Comparison of ENCODE assay signal across 11 cellular contexts in genomic region chr11:96200243-96200642, GRCh38.
A peak's percentile ranks its signal among the peaks of the same experiment; 100 is the strongest.
DNase-seq lines count a peak whose midpoint lies in the region; ATAC-seq, FAIRE-seq and TF ChIP-seq lines count a peak whose summit lies in the region.
"Had no signal": no experiment of that assay in that cellular context is flagged by ENCODE, and none has a peak within 500 bp of the region (broad histone marks: within the 10 kb centered on the region; RNA-seq: fewer than 3 reads in every experiment).

No MANE protein-coding gene starts in this region.

- no peaks in the 10 kb centered on the region for H3F3A ChIP-seq in neural progenitor cell (ENCODE audit: low read depth)

- no peak overlapping the region for H3K4me3 ChIP-seq in AG04450 (ENCODE audit: low read depth, low read length)
- H3K4me3 ChIP-seq in HUES64 (ENCODE audit: low read length) = no peak overlapping the region
- no peak overlapping the region for H3K4me3 ChIP-seq in neural progenitor cell

- FAIRE-seq in urothelium cell line (lab: Jason Lieb, UNC) = no peak

- DNase-seq in AG04450 (ENCODE audit: low read depth, low spot score) = peak; percentile 78
- no peak for DNase-seq in effector memory CD8-positive, alpha-beta T cell
- no peak for DNase-seq in neural progenitor cell (ENCODE audit: low spot score)
- no peak for DNase-seq in occipital lobe (lab: John Stamatoyannopoulos, UW)
- DNase-seq in urothelium cell line (ENCODE audit: low spot score) = no peak
- DNase-seq in NCI-H2029 treated with DMSO at 0.1 percent for 48 hours (lab: John Stamatoyannopoulos, UW) = no peak
- DNase-seq: erythroblast, NCI-H82, posterior cingulate gyrus had no signal

- no peaks in the 10 kb centered on the region for H3K79me2 ChIP-seq in neural progenitor cell (ENCODE audit: low read depth)

- H3K27ac ChIP-seq in AG04450 (ENCODE audit: low read depth, low read length) (peak overlapping the region; percentile 81), HUES64 (ENCODE audit: low read depth, low read length) (peak overlapping the region; percentile 0; the same call in 1 of the 2 replicates), neural progenitor cell (no peak overlapping the region)

- H3K27ac Mint-ChIP-seq in effector memory CD8-positive, alpha-beta T cell = peak overlapping the region; percentile 91 to 95
- H3K27ac Mint-ChIP-seq in neural progenitor cell = peak overlapping the region; percentile 74

- H2AFZ ChIP-seq in neural progenitor cell (replicated peaks) = no peak overlapping the region

- peak overlapping the region in 1 of 2 donors; percentile 72 for H3K4me3 Mint-ChIP-seq in effector memory CD8-positive, alpha-beta T cell
- no peak overlapping the region for H3K4me3 Mint-ChIP-seq in neural progenitor cell

- no peaks in the 10 kb centered on the region for H4K20me1 ChIP-seq in neural progenitor cell (ENCODE audit: low read depth)

- H3K36me3 Mint-ChIP-seq in effector memory CD8-positive, alpha-beta T cell (ENCODE audit: insufficient read depth) = peaks cover 12% of the 10 kb centered on the region
- peaks cover 18% of the 10 kb centered on the region for H3K36me3 Mint-ChIP-seq in neural progenitor cell

- H3K27me3 Mint-ChIP-seq in effector memory CD8-positive, alpha-beta T cell = no peaks in the 10 kb centered on the region
- no peaks in the 10 kb centered on the region for H3K27me3 Mint-ChIP-seq in neural progenitor cell (ENCODE audit: insufficient read depth, low read depth)

- no peaks in the 10 kb centered on the region for H3K36me3 ChIP-seq in HUES64 (ENCODE audit: insufficient read depth, low read length)
- H3K36me3 ChIP-seq in neural progenitor cell = no peaks in the 10 kb centered on the region

- no peaks in the 10 kb centered on the region for H3K27me3 ChIP-seq in AG04450 (ENCODE audit: control insufficient read depth, insufficient read depth, low read length)
- no peaks in the 10 kb centered on the region for H3K27me3 ChIP-seq in HUES64 (ENCODE audit: insufficient read depth, low read length)
- no peaks in the 10 kb centered on the region for H3K27me3 ChIP-seq in neural progenitor cell

- no peaks in the 10 kb centered on the region for H3K9me3 ChIP-seq in AG04450 (ENCODE audit: control insufficient read depth, insufficient read depth, low read length)
- no peaks in the 10 kb centered on the region for H3K9me3 ChIP-seq in HUES64 (ENCODE audit: insufficient read depth, low read depth, low read length)
- H3K9me3 ChIP-seq in neural progenitor cell (ENCODE audit: low read depth) = no peaks in the 10 kb centered on the region

- CTCF ChIA-PET in AG04450 (lab: Charles Lee) = interaction anchor here (0.9 to 1.4 kb wide), 3 partner anchors 30 to 145 kb away, joined by 3 to 10 read pairs (median 3); partner anchors contain the start of gene MAML2

- no peak for TF ChIP-seq CTCF in AG04450 (IDR thresholded peaks at IDR 0.05; ENCODE audit: low read depth, low read length)
- no peak for TF ChIP-seq CTCF in neural progenitor cell (IDR thresholded peaks at IDR 0.05)

- peak overlapping the region; percentile 21 for H3K4me2 ChIP-seq in neural progenitor cell

- POLR2A ChIA-PET in AG04450 (lab: Yijun Ruan, JAX) = interaction anchor here (0.6 to 1.4 kb wide), 8 partner anchors 11 to 144 kb away, joined by 3 to 6 read pairs (median 4); partner anchors contain the start of gene MAML2

- H3K9ac ChIP-seq in HUES64 (ENCODE audit: low read depth, low read length) = no peak overlapping the region
- H3K9ac ChIP-seq in neural progenitor cell = no peak overlapping the region

- H3K4me1 ChIP-seq in HUES64 (ENCODE audit: insufficient read depth, low read length) (peaks cover 41% of the 10 kb centered on the region), neural progenitor cell (peaks cover 35% of the 10 kb centered on the region)

- no peak for ATAC-seq in effector memory CD8-positive, alpha-beta T cell (replicated peaks)
- ATAC-seq in HG02970 (IDR thresholded peaks at IDR 0.05; ENCODE audit: low FRiP score, unreplicated experiment) = no peak

- H3K9me3 Mint-ChIP-seq in effector memory CD8-positive, alpha-beta T cell = no peaks in the 10 kb centered on the region
- peaks cover 9% of the 10 kb centered on the region for H3K9me3 Mint-ChIP-seq in neural progenitor cell

- peaks cover 34 to 59% of the 10 kb centered on the region in 2 donors for H3K4me1 Mint-ChIP-seq in effector memory CD8-positive, alpha-beta T cell (ENCODE audit: low read depth in 2 of 2)
- peaks cover 43% of the 10 kb centered on the region for H3K4me1 Mint-ChIP-seq in neural progenitor cell
